34 cellular contexts compared by ENCODE assay signal in the genomic region with DNA sequence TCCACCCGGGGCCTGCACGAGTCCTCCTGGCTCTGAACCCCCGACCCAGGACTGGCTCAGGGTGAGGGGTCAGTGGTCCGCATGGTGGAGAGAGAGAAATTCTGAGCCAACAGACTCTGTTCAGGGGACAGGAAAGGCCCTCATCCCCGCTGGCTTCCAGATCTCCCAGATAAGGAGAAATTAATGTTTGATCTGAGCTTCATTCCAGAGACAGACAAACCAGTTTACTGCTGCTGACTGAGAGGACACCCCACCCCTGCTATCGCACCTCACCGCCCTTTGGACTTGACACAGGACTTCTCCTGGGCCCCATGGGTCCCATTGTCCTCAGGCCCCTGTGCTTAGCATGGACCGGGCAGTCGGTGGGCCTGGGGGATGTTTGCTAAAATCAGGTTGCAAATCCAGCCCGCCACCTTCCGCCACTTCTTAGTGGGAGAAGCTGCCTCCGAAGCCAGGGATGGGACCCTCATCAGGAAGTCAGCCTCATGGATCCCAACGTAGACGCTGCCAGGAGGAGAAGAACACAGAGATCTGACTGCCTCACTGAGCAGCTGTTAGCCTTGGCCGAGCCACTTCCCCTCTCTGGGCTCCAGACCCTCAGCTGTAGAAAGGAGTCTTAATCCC. TPM values are rescaled to one million over a fixed set of nuclear protein-coding genes. Genes with fewer than 3 reads are reported as not detected.
DNase-seq lines count a peak whose midpoint lies in the region; ATAC-seq and TF ChIP-seq lines count a peak whose summit lies in the region.
"Had no signal": no experiment of that assay in that cellular context is flagged by ENCODE, and none has a peak within 500 bp of the region (broad histone marks: within the 10 kb centered on the region; RNA-seq: fewer than 3 reads in every experiment).

No MANE protein-coding gene starts in this region.

- H3K4me2 ChIP-seq in neural progenitor cell: no peak overlapping the region
- H3K4me2 ChIP-seq: BLaER1 had no signal

- H3K4me1 Mint-ChIP-seq in endodermal cell (peaks cover 21% of the 10 kb centered on the region), neural progenitor cell (peaks cover 13% of the 10 kb centered on the region)

- DNase-seq in LoVo (ENCODE audit: low spot score): peak; percentile 58
- no peak for DNase-seq in endodermal cell
- DNase-seq in neural progenitor cell (ENCODE audit: low spot score): no peak
- DNase-seq in transverse colon: peak; percentile 84
- no peak for DNase-seq in AML-193 (lab: John Stamatoyannopoulos, UW)
- DNase-seq: activated CD4-positive, alpha-beta T cell treated with anti-CD3 and anti-CD28 coated beads for 48 hours; activated gamma-delta T cell; DMS53; effector CD8-positive, alpha-beta T cell; left ventricle myocardium superior; naive thymus-derived CD8-positive, alpha-beta T cell; NCI-H1092 treated with DMSO at 0.1 percent for 48 hours; NCI-H187; NCI-H446 treated with DMSO at 0.1 percent for 48 hours; NCI-H82; spleen; stimulated activated CD4-positive, alpha-beta T cell treated with anti-CD3 and anti-CD28 coated beads, Interleukin-2, amount 100 ng/mL, for 24 hours; stimulated activated naive CD8-positive, alpha-beta T cell treated with anti-CD3 and anti-CD28 coated beads, Interleukin-15, amount 100 ng/mL, for 72 hours; SW 1271; T-helper 9 cell; WERI-Rb-1 had no signal

- no peaks in the 10 kb centered on the region for H3K9me3 Mint-ChIP-seq in endodermal cell
- no peaks in the 10 kb centered on the region for H3K9me3 Mint-ChIP-seq in neural progenitor cell
- H3K9me3 Mint-ChIP-seq: IgD-negative memory B cell; naive thymus-derived CD8-positive, alpha-beta T cell; stimulated activated naive CD8-positive, alpha-beta T cell treated with anti-CD3 and anti-CD28 coated beads, Interleukin-15, amount 100 ng/mL, for 72 hours had no signal

- no peak for ATAC-seq in HG03460 (IDR thresholded peaks at IDR 0.05; ENCODE audit: unreplicated experiment)
- no peak for ATAC-seq in HG03108 (IDR thresholded peaks at IDR 0.05; ENCODE audit: unreplicated experiment)
- ATAC-seq: left ventricle myocardium superior; naive thymus-derived CD8-positive, alpha-beta T cell; stimulated activated naive CD8-positive, alpha-beta T cell treated with anti-CD3 and anti-CD28 coated beads, Interleukin-15, amount 100 ng/mL, for 72 hours had no signal

- H3K9me3 ChIP-seq in endodermal cell (ENCODE audit: control insufficient read depth, low read length) (no peaks in the 10 kb centered on the region), neural progenitor cell (ENCODE audit: low read depth) (no peaks in the 10 kb centered on the region), transverse colon (no peaks in the 10 kb centered on the region)
- H3K9me3 ChIP-seq: ascending aorta, BLaER1, HAP-1, spleen had no signal

- no peak overlapping the region for H3K27ac ChIP-seq in endodermal cell (ENCODE audit: low read depth, low read length)
- no peak overlapping the region for H3K27ac ChIP-seq in neural progenitor cell
- peak overlapping the region; percentile 69 to 86 (median 76) for H3K27ac ChIP-seq in transverse colon
- H3K27ac ChIP-seq: BLaER1, epithelial cell of prostate, WERI-Rb-1 had no signal

- no peak for TF ChIP-seq EP300 in transverse colon (IDR thresholded peaks at IDR 0.05; ENCODE audit: low read depth)

- H3K27ac Mint-ChIP-seq in endodermal cell: peak overlapping the region; percentile 23
- H3K27ac Mint-ChIP-seq in neural progenitor cell: peak overlapping the region; percentile 35
- H3K27ac Mint-ChIP-seq: IgD-negative memory B cell had no signal

- intact Hi-C loops in transverse colon (cut with DNase I; ENCODE audit: low total_unique reads): loop anchor here (2.0 kb wide), 1 partner anchor 271 kb away; no protein-coding TSS in a partner anchor

- TF ChIP-seq POLR2A in transverse colon (IDR thresholded peaks at IDR 0.05): no peak

- H3K9ac ChIP-seq in endodermal cell (ENCODE audit: extremely low read depth, low read length, poor library complexity, severe bottlenecking) (no peak overlapping the region), neural progenitor cell (no peak overlapping the region)
- H3K9ac ChIP-seq: BLaER1 had no signal

- H4K20me1 ChIP-seq in neural progenitor cell (ENCODE audit: low read depth): no peaks in the 10 kb centered on the region
- H4K20me1 ChIP-seq: BLaER1 had no signal

- H3K4me3 Mint-ChIP-seq in endodermal cell (no peak overlapping the region), neural progenitor cell (no peak overlapping the region)
- H3K4me3 Mint-ChIP-seq: IgD-negative memory B cell; stimulated activated naive CD8-positive, alpha-beta T cell treated with anti-CD3 and anti-CD28 coated beads, Interleukin-15, amount 100 ng/mL, for 72 hours had no signal

- H3K27me3 Mint-ChIP-seq in endodermal cell (ENCODE audit: insufficient read depth) (peaks cover 21% of the 10 kb centered on the region), neural progenitor cell (ENCODE audit: insufficient read depth, low read depth) (peaks cover 29% of the 10 kb centered on the region)

- H3K27me3 ChIP-seq in endodermal cell (ENCODE audit: control insufficient read depth, insufficient read depth, low read length, poor library complexity, severe bottlenecking) (no peaks in the 10 kb centered on the region), neural progenitor cell (peaks cover 17% of the 10 kb centered on the region), transverse colon (no peaks in the 10 kb centered on the region)
- H3K27me3 ChIP-seq: ascending aorta, BLaER1 had no signal

- H3K36me3 ChIP-seq in endodermal cell (ENCODE audit: control insufficient read depth, insufficient read depth, low read length): no peaks in the 10 kb centered on the region
- no peaks in the 10 kb centered on the region for H3K36me3 ChIP-seq in neural progenitor cell
- no peaks in the 10 kb centered on the region for H3K36me3 ChIP-seq in transverse colon
- H3K36me3 ChIP-seq: ascending aorta, BLaER1, HAP-1, spleen, WERI-Rb-1 had no signal

- peaks cover 4% of the 10 kb centered on the region for H3F3A ChIP-seq in neural progenitor cell (ENCODE audit: low read depth)

- in situ Hi-C loops in transverse colon (cut with MboI; ENCODE audit: low pct_ligation_motif_present in 1 of 4, low pct_unique_long_range_greater_than_20kb in 1 of 4, low sequenced_read_pairs in 3 of 4): loop anchor here in 2 of 4 donors (25.0 kb wide), 2 partner anchors 264 to 289 kb away; no protein-coding TSS in a partner anchor

- H3K4me3 ChIP-seq in endodermal cell (ENCODE audit: low read length) (no peak overlapping the region), neural progenitor cell (no peak overlapping the region), transverse colon (no peak overlapping the region)
- H3K4me3 ChIP-seq: ascending aorta, BLaER1, HAP-1, spleen had no signal

- WGBS in endodermal cell (ENCODE audit: insufficient coverage in 1 of 2, insufficient read length in 1 of 2), 2 experiments: 90 to 96% methylated on average over 9 to 15 of the region's 15 CpGs
- 69% methylated on average over 15 of the region's 15 CpGs; no CpG with 5 or more reads in 1 of the 2 donors for WGBS in transverse colon (ENCODE audit: low coverage in 1 of 2), 2 donors

- no peaks in the 10 kb centered on the region for H3K79me2 ChIP-seq in neural progenitor cell (ENCODE audit: low read depth)

- no peaks in the 10 kb centered on the region for H3K36me3 Mint-ChIP-seq in endodermal cell (ENCODE audit: low read depth)
- H3K36me3 Mint-ChIP-seq in neural progenitor cell: no peaks in the 10 kb centered on the region
- H3K36me3 Mint-ChIP-seq: naive thymus-derived CD8-positive, alpha-beta T cell had no signal

- no peak for TF ChIP-seq CTCF in endodermal cell (conservative IDR thresholded peaks at IDR 0.05)
- no peak for TF ChIP-seq CTCF in neural progenitor cell (IDR thresholded peaks at IDR 0.05)
- TF ChIP-seq CTCF in transverse colon (IDR thresholded peaks at IDR 0.05): no peak

- H3K4me1 ChIP-seq in endodermal cell (ENCODE audit: control insufficient read depth, insufficient read depth, low read length) (peaks cover 2% of the 10 kb centered on the region), neural progenitor cell (peaks cover 9% of the 10 kb centered on the region), transverse colon (peaks cover 22 to 46% (median 30%) of the 10 kb centered on the region in 4 donors)

- H2AFZ ChIP-seq in neural progenitor cell (replicated peaks): no peak overlapping the region

RNA-seq across cellular contexts. Expression of gene UPK3A, which starts 11.2 kb away (rescaled TPM):
- total RNA-seq in endodermal cell: not detected
- 0.21 TPM for polyA plus RNA-seq in endodermal cell (2013, experiment 1 of 2)
- polyA plus RNA-seq in endodermal cell (2013, experiment 2 of 2): not detected
- 0.50 TPM in 1 of 2 replicates, not detected in the other for total RNA-seq in neural progenitor cell (ENCODE audit: low replicate concordance)
- total RNA-seq in transverse colon: under 1 TPM in 1 of 4 donors, not detected in 3; 0.79 TPM
- total RNA-seq: activated CD8-positive, alpha-beta memory T cell treated with anti-CD3 and anti-CD28 coated beads for 36 hours; ascending aorta; G401; glomerular endothelial cell; naive thymus-derived CD8-positive, alpha-beta T cell; omental fat pad; renal cortical epithelial cell had no signal
- polyA plus RNA-seq: AG04450; naive thymus-derived CD8-positive, alpha-beta T cell had no signal

RNA-seq across cellular contexts. Expression of gene KIAA0930, which starts 32.9 kb away (rescaled TPM):
- total RNA-seq in endodermal cell (10 to 100 TPM; 36.2 to 47.8 TPM), neural progenitor cell (ENCODE audit: low replicate concordance) (15.0 and 36.7 TPM in 2 replicates), transverse colon (10 to 100 TPM; 18.0 to 51.2 (median 25.1) TPM)
- 38.3 TPM for polyA plus RNA-seq in endodermal cell (2013, experiment 1 of 2)
- 36.4 TPM for polyA plus RNA-seq in endodermal cell (2013, experiment 2 of 2)

RNA-seq across cellular contexts. Expression of gene FAM118A, which starts 36.2 kb away (rescaled TPM):
- 100 to 1,000 TPM in 1 of 2 donors, 10 to 100 TPM in 1; 46.3 to 143 TPM for total RNA-seq in endodermal cell
- 31.2 TPM for polyA plus RNA-seq in endodermal cell (2013, experiment 1 of 2)
- 25.4 TPM for polyA plus RNA-seq in endodermal cell (2013, experiment 2 of 2)
- 62.8 and 75.1 TPM in 2 replicates for total RNA-seq in neural progenitor cell (ENCODE audit: low replicate concordance)
- total RNA-seq in transverse colon: 100 to 1,000 TPM in 2 of 4 donors, 10 to 100 TPM in 2; 46.0 to 424 (median 210) TPM

Comparison
In these comparisons a context has a peak if more than half of its experiments do, and no peak if none do; other contexts are left out.
1. DNase-seq: peak in LoVo (single experiment) and transverse colon (single experiment); none in endodermal cell (single experiment), neural progenitor cell (single experiment) and AML-193 (0 of 2).
2. H3K27ac ChIP-seq: peak in transverse colon (4 of 4); none in endodermal cell (single experiment) and neural progenitor cell (single experiment).